Comparison of ENCODE assay signal across 8 cellular contexts in genomic region chr12:53048033-53048779, GRCh38. TPM values are rescaled to one million over a fixed set of nuclear protein-coding genes. Genes with fewer than 3 reads are reported as not detected.
A peak's percentile ranks its signal among the peaks of the same experiment; 100 is the strongest.
DNase-seq lines count a peak whose midpoint lies in the region; ATAC-seq, FAIRE-seq and TF ChIP-seq lines count a peak whose summit lies in the region.

No MANE protein-coding gene starts in this region.

- in situ Hi-C loops in brain microvascular endothelial cell (cut with HindIII; ENCODE audit: low pct_ligation_motif_present, low sequenced_read_pairs), result no loop called here

- H3K9me3 ChIP-seq in MM.1S (replicated peaks; ENCODE audit: insufficient read depth, low read length) (no peaks in the 10 kb centered on the region), keratinocyte (ENCODE audit: control insufficient read depth, low read depth, low read length) (no peaks in the 10 kb centered on the region), small intestine (ENCODE audit: control insufficient read depth, low read depth) (no peaks in the 10 kb centered on the region)

- H3K27ac ChIP-seq in MM.1S (ENCODE audit: low read length) (no peak overlapping the region), brain microvascular endothelial cell (peak overlapping the region; percentile 56), keratinocyte (ENCODE audit: control insufficient read depth, insufficient read depth, low read length) (no peak overlapping the region), small intestine (ENCODE audit: low read depth in 1 of 2, low read length in 1 of 2) (peak overlapping the region; percentile 91 to 97)

- H4K20me1 ChIP-seq in MM.1S (ENCODE audit: insufficient read depth, low read length), result no peaks in the 10 kb centered on the region
- H4K20me1 ChIP-seq in keratinocyte (ENCODE audit: control insufficient read depth, extremely low read depth, insufficient read depth, low read length), result no peaks in the 10 kb centered on the region

- 31 to 39% (median 34%) methylated on average over 10 of the region's 10 CpGs for WGBS in small intestine, 3 donors

- FAIRE-seq in keratinocyte (lab: Jason Lieb, UNC), result no peak
- no peak for FAIRE-seq in small intestine (lab: Jason Lieb, UNC)

- H2AFZ ChIP-seq in MM.1S (ENCODE audit: low read length) (no peak overlapping the region), keratinocyte (ENCODE audit: control insufficient read depth, low read length) (no peak overlapping the region)

- no peak for TF ChIP-seq CTCF in MM.1S (IDR thresholded peaks at IDR 0.05; ENCODE audit: low read length)
- TF ChIP-seq CTCF in brain microvascular endothelial cell (IDR thresholded peaks at IDR 0.05; ENCODE audit: low read depth, low read length, missing control alignments), result peak; percentile 5
- TF ChIP-seq CTCF in keratinocyte (optimal IDR thresholded peaks at IDR 0.05 in 1 of 3, IDR thresholded peaks at IDR 0.05 in 1 of 3, conservative IDR thresholded peaks at IDR 0.05 in 1 of 3; ENCODE audit: extremely low read depth in 1 of 3, insufficient read depth in 2 of 3, low read length in 3 of 3), result no peak

- DNase-seq in DMS53 (lab: John Stamatoyannopoulos, UW) (peak; percentile 83), MM.1S (no peak), brain microvascular endothelial cell (no peak), keratinocyte (ENCODE audit: low read depth, low spot score) (no peak), small intestine (peak; percentile 63), NCI-H146 treated with DMSO at 0.1 percent for 48 hours (lab: John Stamatoyannopoulos, UW; ENCODE audit: unreplicated experiment) (no peak)

- no peak for ATAC-seq in HG02759 (IDR thresholded peaks at IDR 0.05; ENCODE audit: unreplicated experiment)
- ATAC-seq in HG02840 (IDR thresholded peaks at IDR 0.05; ENCODE audit: low FRiP score, unreplicated experiment), result no peak

- peaks cover 3% of the 10 kb centered on the region for H3K9me1 ChIP-seq in keratinocyte (ENCODE audit: control insufficient read depth, extremely low read depth, insufficient read depth, low read length)

- dilution Hi-C loops in keratinocyte (cut with MboI; ENCODE audit: extremely low pct_ligation_motif_present, low sequenced_read_pairs), result no loop called here

- H3F3A ChIP-seq in MM.1S (ENCODE audit: insufficient read depth, low read length), result peaks cover 24% of the 10 kb centered on the region; the same call in 1 of the 2 replicates

- no peak overlapping the region for H3K4me3 ChIP-seq in MM.1S (ENCODE audit: low read length)
- H3K4me3 ChIP-seq in brain microvascular endothelial cell (ENCODE audit: low read depth, low read length), result peak overlapping the region; percentile 53
- H3K4me3 ChIP-seq in keratinocyte (ENCODE audit: control insufficient read depth in 2 of 3, extremely low read depth in 1 of 3, insufficient read depth in 2 of 3, low read depth in 1 of 3, low read length in 3 of 3), result peak overlapping the region in 1 of 3 experiments; percentile 16
- peak overlapping the region in 1 of 2 donors; percentile 56 for H3K4me3 ChIP-seq in small intestine (ENCODE audit: low read depth in 1 of 2, low read length in 2 of 2)

- 0 out of 2 replicates have a peak, but pooled peaks cover under 1% of the 10 kb centered on the region for H3K4me1 ChIP-seq in MM.1S (ENCODE audit: low read length)
- peaks cover 43% of the 10 kb centered on the region for H3K4me1 ChIP-seq in keratinocyte (ENCODE audit: control insufficient read depth, extremely low read depth, insufficient read depth, low read length)
- peaks cover 2 to 10% of the 10 kb centered on the region in 2 donors for H3K4me1 ChIP-seq in small intestine (ENCODE audit: control insufficient read depth in 2 of 2, insufficient read depth in 1 of 2, low read depth in 1 of 2, low read length in 1 of 2)

- H3K4me2 ChIP-seq in MM.1S (ENCODE audit: low read depth, low read length), result peak overlapping the region; percentile 54; the same call in 1 of the 2 replicates
- H3K4me2 ChIP-seq in keratinocyte (ENCODE audit: control insufficient read depth, extremely low read depth, insufficient read depth, low read depth, low read length), result peak overlapping the region; percentile 62

- H3K27me3 ChIP-seq in MM.1S (replicated peaks; ENCODE audit: insufficient read depth, low read length) (peaks cover 6% of the 10 kb centered on the region; the same call in 1 of the 2 replicates), brain microvascular endothelial cell (replicated peaks) (no peaks in the 10 kb centered on the region), keratinocyte (ENCODE audit: control insufficient read depth, extremely low read depth, insufficient read depth, low read length) (no peaks in the 10 kb centered on the region), small intestine (ENCODE audit: control insufficient read depth in 2 of 2, insufficient read depth in 2 of 2, low read length in 2 of 2) (no peaks in the 10 kb centered on the region)

- H3K79me2 ChIP-seq in MM.1S (ENCODE audit: low read length), result no peaks in the 10 kb centered on the region
- no peaks in the 10 kb centered on the region for H3K79me2 ChIP-seq in keratinocyte (ENCODE audit: control insufficient read depth, insufficient read depth, low read length)

- no peaks in the 10 kb centered on the region for H3K9me2 ChIP-seq in MM.1S (replicated peaks; ENCODE audit: insufficient read depth, low read length)

- no peaks in the 10 kb centered on the region for H3K36me3 ChIP-seq in MM.1S (replicated peaks; ENCODE audit: insufficient read depth, low read length)
- peaks cover under 1% of the 10 kb centered on the region for H3K36me3 ChIP-seq in brain microvascular endothelial cell (replicated peaks)
- peaks cover 0 to 3% of the 10 kb centered on the region in 2 experiments for H3K36me3 ChIP-seq in keratinocyte (ENCODE audit: control insufficient read depth in 2 of 2, extremely low read depth in 1 of 2, insufficient read depth in 2 of 2, low read length in 2 of 2)
- no peaks in the 10 kb centered on the region for H3K36me3 ChIP-seq in small intestine (ENCODE audit: control insufficient read depth in 2 of 2, insufficient read depth in 2 of 2, low read length in 2 of 2)

- H3K9ac ChIP-seq in MM.1S (ENCODE audit: low read length) (peak overlapping the region; percentile 22; the same call in 1 of the 2 replicates), keratinocyte (ENCODE audit: control insufficient read depth, extremely low read depth, insufficient read depth, low read length) (peak overlapping the region; percentile 66)

RNA-seq across cellular contexts. Expression of gene TNS2, which starts 1.7 kb away (rescaled TPM):
- polyA plus RNA-seq in keratinocyte (0.72 to 1.1 TPM (median 0.80 TPM) in 3 replicates), small intestine (10 to 100 TPM in 2 of 3 donors, 1 to 10 TPM in 1; 5.8 to 52.9 (median 18.4) TPM)
- polyA plus RNA-seq in keratinocyte (2011; ENCODE audit: low read depth), result not detected
- polyA plus RNA-seq in keratinocyte (2011; cell fraction: cytosol; rRNA removed), result 0.63 and 1.3 TPM in 2 replicates
- 7.0 and 12.7 TPM in 2 replicates for polyA plus RNA-seq in keratinocyte (2011; cell fraction: nucleus; rRNA removed)
- 0.89 and 2.3 TPM in 2 replicates for polyA plus RNA-seq in keratinocyte (2012; ENCODE audit: low replicate concordance)
- polyA minus RNA-seq in keratinocyte, result 1.9 to 7.2 TPM (median 3.0 TPM) in 3 replicates
- polyA minus RNA-seq in keratinocyte (2011; cell fraction: cytosol; rRNA and poly(A)+ RNA removed), result 6.9 TPM
- polyA minus RNA-seq in keratinocyte (2011; cell fraction: nucleus; rRNA and poly(A)+ RNA removed), result 4.9 and 5.1 TPM in 2 replicates

RNA-seq across cellular contexts. Expression of gene SPRYD3, which starts 31.0 kb away (rescaled TPM):
- polyA plus RNA-seq in keratinocyte, result 27.5 to 34.2 TPM (median 32.4 TPM) in 3 replicates
- polyA plus RNA-seq in keratinocyte (2011; ENCODE audit: low read depth), result 15.8 TPM
- polyA plus RNA-seq in keratinocyte (2011; cell fraction: cytosol; rRNA removed), result 29.2 and 39.1 TPM in 2 replicates
- polyA plus RNA-seq in keratinocyte (2011; cell fraction: nucleus; rRNA removed), result 43.5 and 47.9 TPM in 2 replicates
- polyA plus RNA-seq in keratinocyte (2012; ENCODE audit: low replicate concordance), result 24.7 and 33.8 TPM in 2 replicates
- 44.3 to 56.4 TPM (median 51.6 TPM) in 3 replicates for polyA minus RNA-seq in keratinocyte
- polyA minus RNA-seq in keratinocyte (2011; cell fraction: cytosol; rRNA and poly(A)+ RNA removed), result 38.4 TPM
- polyA minus RNA-seq in keratinocyte (2011; cell fraction: nucleus; rRNA and poly(A)+ RNA removed), result 17.9 and 23.7 TPM in 2 replicates
- 10 to 100 TPM; 19.7 to 37.6 (median 20.3) TPM for polyA plus RNA-seq in small intestine

RNA-seq across cellular contexts. Expression of gene EIF4B, which starts 42.0 kb away (rescaled TPM):
- polyA plus RNA-seq in keratinocyte, result 323 to 422 TPM (median 378 TPM) in 3 replicates
- 491 TPM for polyA plus RNA-seq in keratinocyte (2011; ENCODE audit: low read depth)
- 436 and 450 TPM in 2 replicates for polyA plus RNA-seq in keratinocyte (2011; cell fraction: cytosol; rRNA removed)
- 235 and 262 TPM in 2 replicates for polyA plus RNA-seq in keratinocyte (2011; cell fraction: nucleus; rRNA removed)
- polyA plus RNA-seq in keratinocyte (2012; ENCODE audit: low replicate concordance), result 323 and 351 TPM in 2 replicates
- 427 to 700 TPM (median 612 TPM) in 3 replicates for polyA minus RNA-seq in keratinocyte
- polyA minus RNA-seq in keratinocyte (2011; cell fraction: cytosol; rRNA and poly(A)+ RNA removed), result 447 TPM
- 142 and 249 TPM in 2 replicates for polyA minus RNA-seq in keratinocyte (2011; cell fraction: nucleus; rRNA and poly(A)+ RNA removed)
- 100 to 1,000 TPM; 160 to 236 (median 176) TPM for polyA plus RNA-seq in small intestine

RNA-seq across cellular contexts. Expression of gene IGFBP6, which starts 49.3 kb away (rescaled TPM):
- polyA plus RNA-seq in keratinocyte (30.1 to 44.9 TPM (median 44.7 TPM) in 3 replicates), small intestine (100 to 1,000 TPM in 1 of 3 donors, 1 to 10 TPM in 2; 3.4 to 135 (median 8.4) TPM)
- polyA plus RNA-seq in keratinocyte (2011; ENCODE audit: low read depth), result 1.5 TPM
- 23.3 and 50.1 TPM in 2 replicates for polyA plus RNA-seq in keratinocyte (2011; cell fraction: cytosol; rRNA removed)
- 20.4 and 27.0 TPM in 2 replicates for polyA plus RNA-seq in keratinocyte (2011; cell fraction: nucleus; rRNA removed)
- polyA plus RNA-seq in keratinocyte (2012; ENCODE audit: low replicate concordance), result 3.5 and 57.4 TPM in 2 replicates
- 20.2 to 50.6 TPM (median 35.2 TPM) in 3 replicates for polyA minus RNA-seq in keratinocyte
- polyA minus RNA-seq in keratinocyte (2011; cell fraction: cytosol; rRNA and poly(A)+ RNA removed), result 48.5 TPM
- polyA minus RNA-seq in keratinocyte (2011; cell fraction: nucleus; rRNA and poly(A)+ RNA removed), result 7.1 and 7.3 TPM in 2 replicates

RNA-seq across cellular contexts. Expression of gene SOAT2, which starts 55.1 kb away (rescaled TPM):
- polyA plus RNA-seq in keratinocyte (0.08 TPM in 1 of 3 replicates, not detected in the others), small intestine (10 to 100 TPM in 2 of 3 donors, 1 to 10 TPM in 1; 4.2 to 94.0 (median 77.4) TPM)
- polyA plus RNA-seq in keratinocyte (2011; ENCODE audit: low read depth), result not detected
- 0.05 TPM in 1 of 2 replicates, not detected in the other for polyA plus RNA-seq in keratinocyte (2011; cell fraction: cytosol; rRNA removed)
- polyA plus RNA-seq in keratinocyte (2011; cell fraction: nucleus; rRNA removed), result 0.07 TPM in 1 of 2 replicates, not detected in the other
- polyA plus RNA-seq in keratinocyte (2012; ENCODE audit: low replicate concordance), result 0.10 TPM in 1 of 2 replicates, not detected in the other
- polyA minus RNA-seq in keratinocyte, result 0.16 TPM in 1 of 3 replicates, not detected in the others
- polyA minus RNA-seq in keratinocyte (2011; cell fraction: cytosol; rRNA and poly(A)+ RNA removed), result not detected
- not detected in 2 replicates for polyA minus RNA-seq in keratinocyte (2011; cell fraction: nucleus; rRNA and poly(A)+ RNA removed)

Comparison
In these comparisons a context has a peak if more than half of its experiments do, and no peak if none do; other contexts are left out.
1. DNase-seq: peak in DMS53 (single experiment) and small intestine (single experiment); none in MM.1S (single experiment), brain microvascular endothelial cell (single experiment), keratinocyte (single experiment) and NCI-H146 treated with DMSO at 0.1 percent for 48 hours (single experiment).
2. H3K27ac ChIP-seq: peak in brain microvascular endothelial cell (single experiment) and small intestine (2 of 2); none in MM.1S (single experiment) and keratinocyte (single experiment).